Comparison of ENCODE assay signal across 22 cellular contexts in the genomic region with DNA sequence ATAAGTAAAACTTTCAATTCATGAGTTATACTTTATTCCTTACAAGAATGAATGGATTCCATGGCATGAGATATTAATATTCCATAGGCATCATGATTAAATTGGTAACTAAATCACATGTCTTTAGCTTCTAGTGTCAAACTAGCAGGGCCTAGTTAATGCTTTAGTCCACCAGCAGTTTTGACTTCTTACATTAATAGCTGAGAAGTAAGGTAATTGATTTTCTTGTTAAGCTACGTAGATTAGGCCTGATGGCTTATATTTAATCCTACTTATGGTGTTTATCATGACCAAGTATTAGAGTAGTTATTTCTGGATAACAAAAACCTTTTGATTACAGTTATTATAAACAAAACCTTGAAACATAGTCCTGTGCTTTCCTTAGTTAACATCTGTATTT.
A peak's percentile ranks its signal among the peaks of the same experiment; 100 is the strongest.
DNase-seq lines count a peak whose midpoint lies in the region; ATAC-seq and TF ChIP-seq lines count a peak whose summit lies in the region.
"Had no signal": no experiment of that assay in that cellular context is flagged by ENCODE, and none has a peak within 500 bp of the region (broad histone marks: within the 10 kb centered on the region; RNA-seq: fewer than 3 reads in every experiment).

No MANE protein-coding gene starts in this region.

- WGBS in gastroesophageal sphincter (ENCODE audit: low coverage in 1 of 2), 2 donors = 25% methylated on average over 1 of the region's 1 CpG

- TF ChIP-seq CTCF in gastroesophageal sphincter (IDR thresholded peaks at IDR 0.05) (no peak), retinal pigment epithelial cell (conservative IDR thresholded peaks at IDR 0.05; ENCODE audit: low read depth, low read length) (no peak), osteoblast (IDR thresholded peaks at IDR 0.05; ENCODE audit: extremely low read depth, low read depth, low read length) (no peak)

- H2AFZ ChIP-seq in osteoblast (ENCODE audit: low read length) = no peak overlapping the region

- peak; percentile 38 for DNase-seq in NCI-H1694 treated with DMSO at 0.1 percent for 48 hours (lab: John Stamatoyannopoulos, UW)
- DNase-seq in NCI-H1694 (lab: John Stamatoyannopoulos, UW) = no peak
- peak in 1 of 2 experiments; percentile 28 for DNase-seq in SJCRH30
- peak; percentile 56 for DNase-seq in retinal pigment epithelial cell (ENCODE audit: low read depth)
- DNase-seq in HPDE6-E6E7 (ENCODE audit: extremely low spot score) = no peak
- DNase-seq in retina = no peak
- DNase-seq in osteoblast (ENCODE audit: insufficient read length, low spot score, missing footprints) = no peak
- DNase-seq: activated CD4-positive, alpha-beta T cell treated with anti-CD3 and anti-CD28 coated beads for 4 hours; activated CD8-positive, alpha-beta memory T cell treated with anti-CD3 and anti-CD28 coated beads for 24 hours; activated naive CD4-positive, alpha-beta T cell treated with anti-CD3 and anti-CD28 coated beads, Interleukin-2, amount 10 ng/mL, durations not matched to agents 7 days and 5 days; activated T-cell treated with anti-CD3 and anti-CD28 coated beads, Interleukin-2, amount 50 U/mL, for 24 hours; CD4-positive, CD25-positive, alpha-beta regulatory T cell; left lung; naive thymus-derived CD4-positive, alpha-beta T cell; NCI-H510A; RPMI8226; T-helper 2 cell; upper lobe of left lung had no signal

- H3K27me3 ChIP-seq in SJCRH30 (no peaks in the 10 kb centered on the region), gastroesophageal sphincter (no peaks in the 10 kb centered on the region), osteoblast (ENCODE audit: insufficient read depth, low read length) (no peaks in the 10 kb centered on the region)
- H3K27me3 ChIP-seq: left lung, upper lobe of left lung had no signal

- ATAC-seq in gastroesophageal sphincter = no peak
- ATAC-seq: K562; left lung; naive thymus-derived CD4-positive, alpha-beta T cell had no signal

- H4K20me1 ChIP-seq in osteoblast (ENCODE audit: insufficient read depth, low read length) = peaks cover 7% of the 10 kb centered on the region

- TF ChIP-seq EP300 in gastroesophageal sphincter (IDR thresholded peaks at IDR 0.05) = no peak

- peaks cover 19% of the 10 kb centered on the region for H3K79me2 ChIP-seq in osteoblast (ENCODE audit: insufficient read depth, low read length)

- H3K4me3 ChIP-seq in SJCRH30 = peak overlapping the region; percentile 43; the same call in 1 of the 2 replicates
- H3K4me3 ChIP-seq in gastroesophageal sphincter = no peak overlapping the region
- H3K4me3 ChIP-seq in retinal pigment epithelial cell (ENCODE audit: low read length) = no peak overlapping the region
- no peak overlapping the region for H3K4me3 ChIP-seq in osteoblast (ENCODE audit: insufficient read depth, low read length)
- H3K4me3 ChIP-seq: K562, left lung, SK-N-MC, upper lobe of left lung had no signal

- H3K9me3 ChIP-seq in SJCRH30 (replicated peaks) (no peaks in the 10 kb centered on the region), gastroesophageal sphincter (peaks cover 0 to 2% (median 0%) of the 10 kb centered on the region in 3 donors), osteoblast (ENCODE audit: low read depth, low read length) (no peaks in the 10 kb centered on the region)
- H3K9me3 ChIP-seq: left lung, upper lobe of left lung had no signal

- H3K4me1 ChIP-seq in SJCRH30 = peaks cover 19% of the 10 kb centered on the region
- H3K4me1 ChIP-seq in gastroesophageal sphincter = peaks cover 0 to 26% (median 5%) of the 10 kb centered on the region in 3 donors
- peaks cover 10% of the 10 kb centered on the region for H3K4me1 ChIP-seq in osteoblast (ENCODE audit: insufficient read depth, low read length)
- H3K4me1 ChIP-seq: left lung, upper lobe of left lung had no signal

- peak overlapping the region; percentile 74 for H3K27ac ChIP-seq in SJCRH30
- H3K27ac ChIP-seq in gastroesophageal sphincter = peak overlapping the region in 3 of 4 donors; percentile 5 to 43 (median 34)
- H3K27ac ChIP-seq in osteoblast (ENCODE audit: low read depth, low read length) = no peak overlapping the region
- H3K27ac ChIP-seq: 22Rv1, left lung, upper lobe of left lung had no signal

- H3K36me3 ChIP-seq in SJCRH30 = no peaks in the 10 kb centered on the region
- H3K36me3 ChIP-seq in gastroesophageal sphincter = no peaks in the 10 kb centered on the region
- no peaks in the 10 kb centered on the region for H3K36me3 ChIP-seq in osteoblast (ENCODE audit: insufficient read depth, low read length)
- H3K36me3 ChIP-seq: left lung, upper lobe of left lung had no signal

- H3K4me2 ChIP-seq in osteoblast (ENCODE audit: insufficient read depth, low read length) = no peak overlapping the region

- no peak for TF ChIP-seq POLR2A in gastroesophageal sphincter (IDR thresholded peaks at IDR 0.05)

Comparison
In these comparisons a context has a peak if more than half of its experiments do, and no peak if none do; other contexts are left out.
1. DNase-seq: peak in NCI-H1694 treated with DMSO at 0.1 percent for 48 hours (single experiment) and retinal pigment epithelial cell (single experiment); none in NCI-H1694 (single experiment), HPDE6-E6E7 (single experiment), retina (single experiment) and osteoblast (single experiment).